In the genomic region with DNA sequence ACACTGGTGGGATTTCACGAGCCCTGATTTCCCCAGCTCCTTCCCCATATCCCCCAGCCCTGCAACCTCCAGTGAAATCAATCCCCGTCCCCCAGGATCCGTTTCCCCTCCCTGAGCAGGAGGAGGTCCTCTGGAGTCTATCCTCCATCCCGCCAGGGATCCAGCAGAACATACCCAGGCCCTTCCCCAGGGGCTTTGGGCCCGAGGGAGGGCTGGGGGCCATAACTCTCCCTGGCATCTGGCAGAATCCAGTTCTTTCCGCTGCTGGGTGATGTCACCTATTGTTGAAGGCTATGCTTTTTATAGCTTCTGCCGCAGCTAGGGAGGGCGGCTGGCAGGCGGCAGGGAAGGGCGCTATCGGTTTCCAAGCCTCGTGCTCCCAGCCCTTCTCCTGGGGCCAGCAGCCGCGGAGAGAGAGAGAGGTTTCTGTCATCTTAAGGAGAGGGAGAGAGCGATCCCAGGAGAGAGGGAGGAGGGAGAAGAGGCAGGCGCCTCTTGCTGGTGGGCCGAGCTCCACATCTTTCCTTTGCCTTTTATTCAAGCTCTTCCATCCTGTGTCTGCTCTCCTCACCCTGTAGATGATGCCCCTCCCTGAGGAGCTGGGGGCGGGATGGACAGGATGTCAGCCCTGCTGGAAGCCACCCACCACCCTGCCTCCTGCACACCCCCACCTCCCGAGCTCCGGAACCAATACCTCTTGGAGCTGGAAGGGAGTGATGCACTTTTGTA, we compare ENCODE assay signal across 7 cellular contexts.
DNase-seq lines count a peak whose midpoint lies in the region; FAIRE-seq and TF ChIP-seq lines count a peak whose summit lies in the region.

No MANE protein-coding gene starts in this region.

- no peaks in the 10 kb centered on the region for H3K9me3 ChIP-seq in ascending aorta
- H3K9me3 ChIP-seq in keratinocyte (ENCODE audit: control insufficient read depth, low read depth, low read length), result no peaks in the 10 kb centered on the region

- peak overlapping the region; percentile 35 for H3K4me2 ChIP-seq in keratinocyte (ENCODE audit: control insufficient read depth, extremely low read depth, insufficient read depth, low read depth, low read length)

- H3K27ac ChIP-seq in ascending aorta, result peak overlapping the region; percentile 65 to 87
- no peak overlapping the region for H3K27ac ChIP-seq in keratinocyte (ENCODE audit: control insufficient read depth, insufficient read depth, low read length)

- intact Hi-C loops in ascending aorta (cut with DNase I), result no loop called here

- TF ChIP-seq CTCF in ascending aorta (IDR thresholded peaks at IDR 0.05) (no peak), keratinocyte (optimal IDR thresholded peaks at IDR 0.05 in 1 of 3, IDR thresholded peaks at IDR 0.05 in 1 of 3, conservative IDR thresholded peaks at IDR 0.05 in 1 of 3; ENCODE audit: extremely low read depth in 1 of 3, insufficient read depth in 2 of 3, low read length in 3 of 3) (no peak)

- dilution Hi-C loops in keratinocyte (cut with MboI; ENCODE audit: extremely low pct_ligation_motif_present, low sequenced_read_pairs), result no loop called here

- no peaks in the 10 kb centered on the region for H3K27me3 ChIP-seq in ascending aorta
- H3K27me3 ChIP-seq in keratinocyte (ENCODE audit: control insufficient read depth, extremely low read depth, insufficient read depth, low read length), result peaks cover 29% of the 10 kb centered on the region

- H3K4me1 ChIP-seq in ascending aorta (peaks cover 10 to 12% of the 10 kb centered on the region in 2 donors), keratinocyte (ENCODE audit: control insufficient read depth, extremely low read depth, insufficient read depth, low read length) (no peaks in the 10 kb centered on the region)

- H3K9me1 ChIP-seq in keratinocyte (ENCODE audit: control insufficient read depth, extremely low read depth, insufficient read depth, low read length), result no peaks in the 10 kb centered on the region

- no peaks in the 10 kb centered on the region for H3K79me2 ChIP-seq in keratinocyte (ENCODE audit: control insufficient read depth, insufficient read depth, low read length)

- H3K36me3 ChIP-seq in ascending aorta (no peaks in the 10 kb centered on the region), keratinocyte (ENCODE audit: control insufficient read depth in 2 of 2, extremely low read depth in 1 of 2, insufficient read depth in 2 of 2, low read length in 2 of 2) (no peaks in the 10 kb centered on the region)

- peak; percentile 55 for DNase-seq in NCI-H1436 treated with DMSO at 0.1 percent for 48 hours (lab: John Stamatoyannopoulos, UW)
- DNase-seq in ascending aorta (ENCODE audit: low spot score in 2 of 2), result peak in 1 of 2 donors; percentile 79
- no peak for DNase-seq in keratinocyte (ENCODE audit: low read depth, low spot score)
- peak; percentile 88 for DNase-seq in superior temporal gyrus (ENCODE audit: extremely low spot score)
- no peak for DNase-seq in stimulated activated CD4-positive, alpha-beta T cell treated with anti-CD3 and anti-CD28 coated beads, Interleukin-4, amount 100 ng/mL, for 4 hours
- no peak for DNase-seq in stimulated activated CD4-positive, alpha-beta T cell treated with anti-CD3 and anti-CD28 coated beads, Interleukin-4, amount 100 ng/mL, for 1 hour
- DNase-seq in NCI-H1930 (lab: John Stamatoyannopoulos, UW), result no peak

- H2AFZ ChIP-seq in keratinocyte (ENCODE audit: control insufficient read depth, low read length), result peak overlapping the region; percentile 35

- peak overlapping the region in 1 of 2 donors; percentile 55 for H3K4me3 ChIP-seq in ascending aorta
- no peak overlapping the region for H3K4me3 ChIP-seq in keratinocyte (ENCODE audit: control insufficient read depth in 2 of 3, extremely low read depth in 1 of 3, insufficient read depth in 2 of 3, low read depth in 1 of 3, low read length in 3 of 3)

- H4K20me1 ChIP-seq in keratinocyte (ENCODE audit: control insufficient read depth, extremely low read depth, insufficient read depth, low read length), result no peaks in the 10 kb centered on the region

- H3K9ac ChIP-seq in keratinocyte (ENCODE audit: control insufficient read depth, extremely low read depth, insufficient read depth, low read length), result no peak overlapping the region

- no peak for FAIRE-seq in keratinocyte (lab: Jason Lieb, UNC)

Comparison
In these comparisons a context has a peak if more than half of its experiments do, and no peak if none do; other contexts are left out.
1. DNase-seq: peak in NCI-H1436 treated with DMSO at 0.1 percent for 48 hours (single experiment) and superior temporal gyrus (single experiment); none in keratinocyte (single experiment), stimulated activated CD4-positive, alpha-beta T cell treated with anti-CD3 and anti-CD28 coated beads, Interleukin-4, amount 100 ng/mL, for 4 hours (0 of 2), stimulated activated CD4-positive, alpha-beta T cell treated with anti-CD3 and anti-CD28 coated beads, Interleukin-4, amount 100 ng/mL, for 1 hour (single experiment) and NCI-H1930 (0 of 2).